In the genomic region with DNA sequence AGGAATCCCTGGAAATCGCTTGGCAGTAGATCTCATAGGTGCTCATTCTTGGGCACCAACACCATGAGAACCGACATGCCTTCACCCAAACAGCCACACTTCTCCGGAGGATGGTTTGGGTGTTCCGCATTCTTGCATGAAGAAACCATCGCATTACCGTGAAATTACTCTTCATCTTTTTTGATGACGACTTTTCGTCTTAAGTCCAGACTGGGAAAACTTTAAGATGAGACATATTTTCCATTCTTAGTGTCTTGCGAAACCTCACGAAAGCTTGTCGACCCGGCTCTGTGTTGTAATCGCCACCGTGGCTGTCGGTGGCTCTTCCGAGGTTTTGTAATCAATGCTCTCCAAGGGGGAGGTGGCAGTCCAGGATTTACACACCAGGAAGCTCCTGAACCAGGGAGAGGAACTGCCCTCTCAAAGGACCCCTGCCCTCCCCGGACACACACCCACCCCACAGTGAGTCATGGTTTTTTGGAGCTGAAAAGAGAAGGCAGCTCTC, we compare ENCODE assay signal across 1 cellular context.
TF ChIP-seq lines count a peak whose summit lies in the region.

No MANE protein-coding gene starts in this region.

TF ChIP-seq in HepG2, 621 proteins besides CTCF, POLR2A, EP300 and RAD21 (continued from another document and continues in another):
- TF ChIP-seq, protein P1, sequence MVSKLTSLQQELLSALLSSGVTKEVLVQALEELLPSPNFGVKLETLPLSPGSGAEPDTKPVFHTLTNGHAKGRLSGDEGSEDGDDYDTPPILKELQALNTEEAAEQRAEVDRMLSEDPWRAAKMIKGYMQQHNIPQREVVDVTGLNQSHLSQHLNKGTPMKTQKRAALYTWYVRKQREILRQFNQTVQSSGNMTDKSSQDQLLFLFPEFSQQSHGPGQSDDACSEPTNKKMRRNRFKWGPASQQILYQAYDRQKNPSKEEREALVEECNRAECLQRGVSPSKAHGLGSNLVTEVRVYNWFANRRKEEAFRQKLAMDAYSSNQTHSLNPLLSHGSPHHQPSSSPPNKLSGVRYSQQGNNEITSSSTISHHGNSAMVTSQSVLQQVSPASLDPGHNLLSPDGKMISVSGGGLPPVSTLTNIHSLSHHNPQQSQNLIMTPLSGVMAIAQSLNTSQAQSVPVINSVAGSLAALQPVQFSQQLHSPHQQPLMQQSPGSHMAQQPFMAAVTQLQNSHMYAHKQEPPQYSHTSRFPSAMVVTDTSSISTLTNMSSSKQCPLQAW (CRISPR knock-in tag; IDR thresholded peaks at IDR 0.05) = peak; percentile 65; the same call in 1 of the 2 replicates
- peak; percentile 68; the same call in 1 of the 2 replicates for TF ChIP-seq ZNF281 (CRISPR knock-in tag; IDR thresholded peaks at IDR 0.05; ENCODE audit: borderline replicate concordance)
- peak; percentile 47; the same call in 1 of the 2 replicates for TF ChIP-seq ATF3 (CRISPR knock-in tag; IDR thresholded peaks at IDR 0.05)
- peak; percentile 52; the same call in 1 of the 2 replicates for TF ChIP-seq ZNF792 (CRISPR knock-in tag; IDR thresholded peaks at IDR 0.05)
- peak; percentile 82 for TF ChIP-seq RARA (CRISPR knock-in tag; IDR thresholded peaks at IDR 0.05)
- TF ChIP-seq, protein P2, sequence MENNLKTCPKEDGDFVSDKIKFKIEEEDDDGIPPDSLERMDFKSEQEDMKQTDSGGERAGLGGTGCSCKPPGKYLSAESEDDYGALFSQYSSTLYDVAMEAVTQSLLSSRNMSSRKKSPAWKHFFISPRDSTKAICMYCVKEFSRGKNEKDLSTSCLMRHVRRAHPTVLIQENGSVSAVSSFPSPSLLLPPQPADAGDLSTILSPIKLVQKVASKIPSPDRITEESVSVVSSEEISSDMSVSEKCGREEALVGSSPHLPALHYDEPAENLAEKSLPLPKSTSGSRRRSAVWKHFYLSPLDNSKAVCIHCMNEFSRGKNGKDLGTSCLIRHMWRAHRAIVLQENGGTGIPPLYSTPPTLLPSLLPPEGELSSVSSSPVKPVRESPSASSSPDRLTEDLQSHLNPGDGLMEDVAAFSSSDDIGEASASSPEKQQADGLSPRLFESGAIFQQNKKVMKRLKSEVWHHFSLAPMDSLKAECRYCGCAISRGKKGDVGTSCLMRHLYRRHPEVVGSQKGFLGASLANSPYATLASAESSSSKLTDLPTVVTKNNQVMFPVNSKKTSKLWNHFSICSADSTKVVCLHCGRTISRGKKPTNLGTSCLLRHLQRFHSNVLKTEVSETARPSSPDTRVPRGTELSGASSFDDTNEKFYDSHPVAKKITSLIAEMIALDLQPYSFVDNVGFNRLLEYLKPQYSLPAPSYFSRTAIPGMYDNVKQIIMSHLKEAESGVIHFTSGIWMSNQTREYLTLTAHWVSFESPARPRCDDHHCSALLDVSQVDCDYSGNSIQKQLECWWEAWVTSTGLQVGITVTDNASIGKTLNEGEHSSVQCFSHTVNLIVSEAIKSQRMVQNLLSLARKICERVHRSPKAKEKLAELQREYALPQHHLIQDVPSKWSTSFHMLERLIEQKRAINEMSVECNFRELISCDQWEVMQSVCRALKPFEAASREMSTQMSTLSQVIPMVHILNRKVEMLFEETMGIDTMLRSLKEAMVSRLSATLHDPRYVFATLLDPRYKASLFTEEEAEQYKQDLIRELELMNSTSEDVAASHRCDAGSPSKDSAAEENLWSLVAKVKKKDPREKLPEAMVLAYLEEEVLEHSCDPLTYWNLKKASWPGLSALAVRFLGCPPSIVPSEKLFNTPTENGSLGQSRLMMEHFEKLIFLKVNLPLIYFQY (CRISPR knock-in tag; IDR thresholded peaks at IDR 0.05; ENCODE audit: borderline replicate concordance) = 0 out of 2 replicates have a peak, but pooled peaks have one; percentile 23
- no peak for TF ChIP-seq ZNF512B (CRISPR knock-in tag; IDR thresholded peaks at IDR 0.05; ENCODE audit: borderline replicate concordance)
- TF ChIP-seq, protein P3, sequence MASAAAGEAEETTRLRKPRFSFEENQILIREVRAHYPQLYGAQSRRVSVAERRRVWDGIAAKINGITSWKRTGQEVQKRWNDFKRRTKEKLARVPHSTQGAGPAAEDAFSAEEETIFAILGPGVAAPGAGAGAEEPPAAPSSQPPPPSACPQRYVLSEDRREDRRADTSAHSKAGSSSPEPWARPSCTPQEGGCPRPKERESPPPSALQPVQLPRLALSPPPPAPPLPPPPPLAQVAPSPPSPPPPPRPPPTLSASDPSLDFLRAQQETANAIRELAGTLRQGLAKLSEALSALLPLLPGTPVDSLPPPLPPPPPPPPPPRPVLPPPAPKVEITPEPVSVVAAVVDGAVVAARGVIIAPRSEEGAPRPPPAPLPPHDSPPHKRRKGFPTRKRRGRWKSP (CRISPR knock-in tag; IDR thresholded peaks at IDR 0.05) = peak; percentile 37; the same call in 1 of the 2 replicates
- TF ChIP-seq ZNF232 (CRISPR knock-in tag; IDR thresholded peaks at IDR 0.05; ENCODE audit: borderline replicate concordance) = no peak
- peak; percentile 95 for TF ChIP-seq ZBTB43 (CRISPR knock-in tag; conservative IDR thresholded peaks at IDR 0.05)
- TF ChIP-seq ZNF7 (CRISPR knock-in tag; IDR thresholded peaks at IDR 0.05) = no peak
- no peak for TF ChIP-seq PBX3 (CRISPR knock-in tag; IDR thresholded peaks at IDR 0.05; ENCODE audit: borderline replicate concordance)
- TF ChIP-seq SOX6 (IDR thresholded peaks at IDR 0.05) = no peak
- peak; percentile 78 for TF ChIP-seq SOX6 (CRISPR knock-in tag; IDR thresholded peaks at IDR 0.05)
- no peak for TF ChIP-seq GTF2F1 (IDR thresholded peaks at IDR 0.05; ENCODE audit: low read length)
- TF ChIP-seq SIN3A (IDR thresholded peaks at IDR 0.05; ENCODE audit: borderline replicate concordance, low read depth, low read length) = peak; percentile 71; the same call in 1 of the 2 replicates
- peak; percentile 67; the same call in 1 of the 3 replicates for TF ChIP-seq MXI1 (IDR thresholded peaks at IDR 0.05; ENCODE audit: borderline replicate concordance, low read depth, low read length)
- no peak for TF ChIP-seq ZBTB38 (CRISPR knock-in tag; IDR thresholded peaks at IDR 0.05)
- no peak for TF ChIP-seq ZNF724P (CRISPR knock-in tag; IDR thresholded peaks at IDR 0.05; ENCODE audit: borderline replicate concordance)
- no peak for TF ChIP-seq LCORL (IDR thresholded peaks at IDR 0.05)
- peak; percentile 74; the same call in 1 of the 2 replicates for TF ChIP-seq LCORL (CRISPR knock-in tag; IDR thresholded peaks at IDR 0.05)
- TF ChIP-seq ERF (CRISPR knock-in tag; IDR thresholded peaks at IDR 0.05) = peak; percentile 61; the same call in 1 of the 2 replicates
- TF ChIP-seq MZF1 (CRISPR knock-in tag; IDR thresholded peaks at IDR 0.05; ENCODE audit: borderline replicate concordance) = no peak
- TF ChIP-seq, protein P4, sequence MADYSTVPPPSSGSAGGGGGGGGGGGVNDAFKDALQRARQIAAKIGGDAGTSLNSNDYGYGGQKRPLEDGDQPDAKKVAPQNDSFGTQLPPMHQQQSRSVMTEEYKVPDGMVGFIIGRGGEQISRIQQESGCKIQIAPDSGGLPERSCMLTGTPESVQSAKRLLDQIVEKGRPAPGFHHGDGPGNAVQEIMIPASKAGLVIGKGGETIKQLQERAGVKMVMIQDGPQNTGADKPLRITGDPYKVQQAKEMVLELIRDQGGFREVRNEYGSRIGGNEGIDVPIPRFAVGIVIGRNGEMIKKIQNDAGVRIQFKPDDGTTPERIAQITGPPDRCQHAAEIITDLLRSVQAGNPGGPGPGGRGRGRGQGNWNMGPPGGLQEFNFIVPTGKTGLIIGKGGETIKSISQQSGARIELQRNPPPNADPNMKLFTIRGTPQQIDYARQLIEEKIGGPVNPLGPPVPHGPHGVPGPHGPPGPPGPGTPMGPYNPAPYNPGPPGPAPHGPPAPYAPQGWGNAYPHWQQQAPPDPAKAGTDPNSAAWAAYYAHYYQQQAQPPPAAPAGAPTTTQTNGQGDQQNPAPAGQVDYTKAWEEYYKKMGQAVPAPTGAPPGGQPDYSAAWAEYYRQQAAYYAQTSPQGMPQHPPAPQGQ (CRISPR knock-in tag; IDR thresholded peaks at IDR 0.05; ENCODE audit: borderline replicate concordance) = no peak
- TF ChIP-seq, protein P5, sequence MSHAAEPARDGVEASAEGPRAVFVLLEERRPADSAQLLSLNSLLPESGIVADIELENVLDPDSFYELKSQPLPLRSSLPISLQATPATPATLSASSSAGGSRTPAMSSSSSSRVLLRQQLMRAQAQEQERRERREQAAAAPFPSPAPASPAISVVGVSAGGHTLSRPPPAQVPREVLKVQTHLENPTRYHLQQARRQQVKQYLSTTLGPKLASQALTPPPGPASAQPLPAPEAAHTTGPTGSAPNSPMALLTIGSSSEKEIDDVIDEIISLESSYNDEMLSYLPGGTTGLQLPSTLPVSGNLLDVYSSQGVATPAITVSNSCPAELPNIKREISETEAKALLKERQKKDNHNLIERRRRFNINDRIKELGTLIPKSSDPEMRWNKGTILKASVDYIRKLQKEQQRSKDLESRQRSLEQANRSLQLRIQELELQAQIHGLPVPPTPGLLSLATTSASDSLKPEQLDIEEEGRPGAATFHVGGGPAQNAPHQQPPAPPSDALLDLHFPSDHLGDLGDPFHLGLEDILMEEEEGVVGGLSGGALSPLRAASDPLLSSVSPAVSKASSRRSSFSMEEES (CRISPR knock-in tag; IDR thresholded peaks at IDR 0.05) = peak; percentile 67
- TF ChIP-seq ZNF335 (CRISPR knock-in tag; IDR thresholded peaks at IDR 0.05) = 0 out of 2 replicates have a peak, but pooled peaks have one; percentile 54
- peak; percentile 65; the same call in 1 of the 2 replicates for TF ChIP-seq CBX5 (CRISPR knock-in tag; IDR thresholded peaks at IDR 0.05; ENCODE audit: borderline replicate concordance)
- TF ChIP-seq ZNF225 (CRISPR knock-in tag; IDR thresholded peaks at IDR 0.05) = no peak
- no peak for TF ChIP-seq BRF2 (CRISPR knock-in tag; IDR thresholded peaks at IDR 0.05)
- TF ChIP-seq JUND (CRISPR knock-in tag; IDR thresholded peaks at IDR 0.05) = peak; percentile 56; the same call in 1 of the 2 replicates
- TF ChIP-seq DRAP1 (CRISPR knock-in tag; IDR thresholded peaks at IDR 0.05) = peak; percentile 30; the same call in 1 of the 2 replicates
